In the genomic region with DNA sequence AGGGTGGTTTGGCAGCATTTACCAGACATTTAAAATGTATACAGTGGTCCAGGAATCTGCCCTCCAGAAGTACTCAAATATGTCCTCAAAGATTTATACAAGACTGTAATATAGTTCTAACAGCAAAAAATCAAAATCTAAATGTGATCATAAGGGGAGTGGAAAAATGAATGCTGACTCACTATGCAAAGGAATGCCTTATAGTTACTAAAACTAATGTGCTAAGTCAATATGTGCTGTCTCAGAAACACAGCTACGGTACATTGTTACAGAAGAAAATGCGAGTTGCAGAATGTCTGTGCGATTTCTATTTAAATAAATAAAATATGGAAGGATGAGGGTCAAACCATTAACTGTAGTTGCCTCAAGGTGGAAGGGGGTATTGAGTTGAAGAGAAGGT, we compare ENCODE assay signal across 20 cellular contexts.
DNase-seq lines count a peak whose midpoint lies in the region; ATAC-seq and TF ChIP-seq lines count a peak whose summit lies in the region.
"Had no signal": no experiment of that assay in that cellular context is flagged by ENCODE, and none has a peak within 500 bp of the region (broad histone marks: within the 10 kb centered on the region; RNA-seq: fewer than 3 reads in every experiment).

No MANE protein-coding gene starts in this region.

- H3K27me3 ChIP-seq in brain microvascular endothelial cell (replicated peaks), result no peaks in the 10 kb centered on the region
- no peaks in the 10 kb centered on the region for H3K27me3 ChIP-seq in CD4-positive, alpha-beta memory T cell (ENCODE audit: insufficient read depth, low read length)
- H3K27me3 ChIP-seq: uterus had no signal

- H3K27ac ChIP-seq in brain microvascular endothelial cell, result no peak overlapping the region
- H3K27ac ChIP-seq in CD4-positive, alpha-beta memory T cell (ENCODE audit: low read depth, low read length), result no peak overlapping the region
- H3K27ac ChIP-seq: HL-60, prostate gland, uterus had no signal

- intact Hi-C loops in CD4-positive, alpha-beta memory T cell (cut with micrococcal nuclease), result no loop called here

- H3K4me3 Mint-ChIP-seq in CD4-positive, alpha-beta memory T cell, result no peak overlapping the region
- no peak overlapping the region for H3K4me3 Mint-ChIP-seq in activated CD8-positive, alpha-beta memory T cell treated with anti-CD3 and anti-CD28 coated beads, Interleukin-2, amount 10 ng/mL, durations not matched to agents 7 days and 5 days
- H3K4me3 Mint-ChIP-seq: activated CD4-positive, alpha-beta memory T cell treated with anti-CD3 and anti-CD28 coated beads for 36 hours; activated naive CD8-positive, alpha-beta T cell treated with anti-CD3 and anti-CD28 coated beads, Interleukin-2, amount 50 U/mL, for 24 hours; CD4-positive, alpha-beta T cell had no signal

- H3K36me3 Mint-ChIP-seq in CD4-positive, alpha-beta memory T cell, result no peaks in the 10 kb centered on the region
- no peaks in the 10 kb centered on the region for H3K36me3 Mint-ChIP-seq in activated CD8-positive, alpha-beta memory T cell treated with anti-CD3 and anti-CD28 coated beads, Interleukin-2, amount 10 ng/mL, durations not matched to agents 7 days and 5 days
- H3K36me3 Mint-ChIP-seq: activated CD4-positive, alpha-beta memory T cell treated with anti-CD3 and anti-CD28 coated beads for 36 hours had no signal

- TF ChIP-seq CTCF in AG10803 (conservative IDR thresholded peaks at IDR 0.05; ENCODE audit: low read length) (no peak), brain microvascular endothelial cell (IDR thresholded peaks at IDR 0.05; ENCODE audit: low read depth, low read length, missing control alignments) (no peak), fibroblast of the aortic adventitia (IDR thresholded peaks at IDR 0.05; ENCODE audit: insufficient read depth, low read length) (no peak)

- no peak overlapping the region for H3K4me3 ChIP-seq in AG10803 (ENCODE audit: low read length)
- no peak overlapping the region for H3K4me3 ChIP-seq in brain microvascular endothelial cell (ENCODE audit: low read depth, low read length)
- H3K4me3 ChIP-seq in fibroblast of the aortic adventitia (ENCODE audit: low read depth, low read length), result no peak overlapping the region
- no peak overlapping the region for H3K4me3 ChIP-seq in CD4-positive, alpha-beta memory T cell (ENCODE audit: low read length in 2 of 2)
- H3K4me3 ChIP-seq: prostate gland, uterus had no signal

- H3K9me3 Mint-ChIP-seq in CD4-positive, alpha-beta memory T cell, result peaks cover 0 to 11% (median 0%) of the 10 kb centered on the region in 8 donors
- no peaks in the 10 kb centered on the region for H3K9me3 Mint-ChIP-seq in activated CD8-positive, alpha-beta memory T cell treated with anti-CD3 and anti-CD28 coated beads, Interleukin-2, amount 10 ng/mL, durations not matched to agents 7 days and 5 days (ENCODE audit: low read depth)
- H3K9me3 Mint-ChIP-seq: activated CD4-positive, alpha-beta memory T cell treated with anti-CD3 and anti-CD28 coated beads for 36 hours; activated naive CD8-positive, alpha-beta T cell treated with anti-CD3 and anti-CD28 coated beads, Interleukin-2, amount 50 U/mL, for 24 hours; CD4-positive, alpha-beta T cell had no signal

- H3K4me1 ChIP-seq in CD4-positive, alpha-beta memory T cell (ENCODE audit: insufficient read depth, low read length), result no peaks in the 10 kb centered on the region
- H3K4me1 ChIP-seq: prostate gland, uterus had no signal

- ATAC-seq in HG02678 (IDR thresholded peaks at IDR 0.05; ENCODE audit: unreplicated experiment), result no peak
- no peak for ATAC-seq in activated CD8-positive, alpha-beta memory T cell treated with anti-CD3 and anti-CD28 coated beads, Interleukin-2, amount 10 ng/mL, durations not matched to agents 7 days and 5 days
- ATAC-seq: activated naive CD8-positive, alpha-beta T cell treated with anti-CD3 and anti-CD28 coated beads, Interleukin-2, amount 50 U/mL, for 24 hours; HepG2 had no signal

- no peak overlapping the region for H3K27ac Mint-ChIP-seq in CD4-positive, alpha-beta memory T cell
- no peak overlapping the region for H3K27ac Mint-ChIP-seq in activated CD8-positive, alpha-beta memory T cell treated with anti-CD3 and anti-CD28 coated beads, Interleukin-2, amount 10 ng/mL, durations not matched to agents 7 days and 5 days
- H3K27ac Mint-ChIP-seq: activated CD4-positive, alpha-beta memory T cell treated with anti-CD3 and anti-CD28 coated beads for 36 hours; activated naive CD8-positive, alpha-beta T cell treated with anti-CD3 and anti-CD28 coated beads, Interleukin-2, amount 50 U/mL, for 24 hours; CD4-positive, alpha-beta T cell had no signal

- peak; percentile 28 for DNase-seq in AG10803 (ENCODE audit: low read depth)
- peak; percentile 15 for DNase-seq in NCI-H226
- DNase-seq in brain microvascular endothelial cell, result peak; percentile 18
- DNase-seq in fibroblast of the aortic adventitia (ENCODE audit: low read depth), result peak; percentile 45
- no peak for DNase-seq in CD4-positive, alpha-beta memory T cell
- DNase-seq in activated CD8-positive, alpha-beta memory T cell treated with anti-CD3 and anti-CD28 coated beads, Interleukin-2, amount 10 ng/mL, durations not matched to agents 7 days and 5 days, result no peak
- no peak for DNase-seq in RPMI8226
- DNase-seq: activated CD4-positive, alpha-beta memory T cell treated with anti-CD3 and anti-CD28 coated beads for 36 hours; activated CD4-positive, CD25-positive, alpha-beta regulatory T cell; activated effector memory CD4-positive, alpha-beta T cell treated with anti-CD3 and anti-CD28 coated beads, Interleukin-2, amount 50 U/mL, for 16 hours; activated naive CD8-positive, alpha-beta T cell treated with anti-CD3 and anti-CD28 coated beads, Interleukin-2, amount 50 U/mL, for 24 hours; CD4-positive, alpha-beta T cell; central memory CD4-positive, alpha-beta T cell; mammary epithelial cell; NCI-H1105 treated with DMSO at 0.1 percent for 48 hours; uterus had no signal

- no peaks in the 10 kb centered on the region for H3K4me1 Mint-ChIP-seq in CD4-positive, alpha-beta memory T cell
- H3K4me1 Mint-ChIP-seq in activated CD8-positive, alpha-beta memory T cell treated with anti-CD3 and anti-CD28 coated beads, Interleukin-2, amount 10 ng/mL, durations not matched to agents 7 days and 5 days, result no peaks in the 10 kb centered on the region
- H3K4me1 Mint-ChIP-seq: activated naive CD8-positive, alpha-beta T cell treated with anti-CD3 and anti-CD28 coated beads, Interleukin-2, amount 50 U/mL, for 24 hours had no signal

- in situ Hi-C loops in brain microvascular endothelial cell (cut with HindIII; ENCODE audit: low pct_ligation_motif_present, low sequenced_read_pairs), result no loop called here

- no peaks in the 10 kb centered on the region for H3K9me3 ChIP-seq in CD4-positive, alpha-beta memory T cell (ENCODE audit: control insufficient read depth in 1 of 2, low read length in 2 of 2)
- H3K9me3 ChIP-seq: prostate gland, uterus had no signal

- H3K36me3 ChIP-seq in brain microvascular endothelial cell (replicated peaks), result no peaks in the 10 kb centered on the region
- no peaks in the 10 kb centered on the region for H3K36me3 ChIP-seq in CD4-positive, alpha-beta memory T cell (ENCODE audit: insufficient read depth, low read length)
- H3K36me3 ChIP-seq: prostate gland, uterus had no signal

- H3K27me3 Mint-ChIP-seq in CD4-positive, alpha-beta memory T cell, result peaks cover 3 to 8% of the 10 kb centered on the region in 2 donors
- H3K27me3 Mint-ChIP-seq in activated CD8-positive, alpha-beta memory T cell treated with anti-CD3 and anti-CD28 coated beads, Interleukin-2, amount 10 ng/mL, durations not matched to agents 7 days and 5 days, result no peaks in the 10 kb centered on the region
- H3K27me3 Mint-ChIP-seq: activated naive CD8-positive, alpha-beta T cell treated with anti-CD3 and anti-CD28 coated beads, Interleukin-2, amount 50 U/mL, for 24 hours; CD4-positive, alpha-beta T cell had no signal

- CTCF ChIA-PET in CD4-positive, alpha-beta memory T cell (lab: Charles Lee; ENCODE audit: partially characterized antibody), result no interaction called here
- CTCF ChIA-PET in activated CD8-positive, alpha-beta memory T cell treated with anti-CD3 and anti-CD28 coated beads, Interleukin-2, amount 10 ng/mL, durations not matched to agents 7 days and 5 days (lab: Charles Lee), result no interaction called here

- POLR2A ChIA-PET in CD4-positive, alpha-beta memory T cell (lab: Charles Lee; ENCODE audit: partially characterized antibody), result no interaction called here

Comparison
In these comparisons a context has a peak if more than half of its experiments do, and no peak if none do; other contexts are left out.
1. DNase-seq: peak in AG10803 (single experiment), NCI-H226 (single experiment), brain microvascular endothelial cell (single experiment) and fibroblast of the aortic adventitia (single experiment); none in CD4-positive, alpha-beta memory T cell (0 of 5), activated CD8-positive, alpha-beta memory T cell treated with anti-CD3 and anti-CD28 coated beads, Interleukin-2, amount 10 ng/mL, durations not matched to agents 7 days and 5 days (single experiment) and RPMI8226 (single experiment).